ENCODE assay signal across 10 cellular contexts in the genomic region with DNA sequence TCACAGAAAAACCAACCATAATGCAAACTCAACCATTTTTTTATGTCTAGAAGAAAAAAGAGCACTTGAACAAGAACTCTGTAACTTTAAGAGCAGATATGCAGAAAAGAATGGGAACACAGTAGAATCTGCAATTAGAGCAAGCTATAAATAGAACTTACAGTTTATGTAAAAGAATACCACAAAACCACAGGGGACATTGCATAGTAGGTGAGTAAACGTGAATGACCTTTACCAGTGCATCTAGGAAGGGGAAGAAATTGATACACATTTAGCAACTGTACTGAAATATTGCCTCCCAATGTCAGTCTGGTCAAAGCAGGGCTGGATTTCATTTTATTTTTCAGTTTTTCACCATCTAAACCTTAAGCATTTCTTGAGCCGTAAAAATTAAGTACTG.
A peak's percentile ranks its signal among the peaks of the same experiment; 100 is the strongest.
DNase-seq lines count a peak whose midpoint lies in the region; ATAC-seq and TF ChIP-seq lines count a peak whose summit lies in the region.
"Had no signal": no experiment of that assay in that cellular context is flagged by ENCODE, and none has a peak within 500 bp of the region (broad histone marks: within the 10 kb centered on the region; RNA-seq: fewer than 3 reads in every experiment).

No MANE protein-coding gene starts in this region.

- intact Hi-C loops in PC-3 (cut with micrococcal nuclease) (no loop called here), heart left ventricle (cut with DNase I) (no loop called here), stomach (cut with DNase I; ENCODE audit: low total_unique reads) (no loop called here)

- no peaks in the 10 kb centered on the region for H3K79me2 ChIP-seq in PC-3 (ENCODE audit: low read length)

- H4K20me1 ChIP-seq in PC-3 (ENCODE audit: low read length) = no peaks in the 10 kb centered on the region

- H3K9me3 ChIP-seq in PC-3 (ENCODE audit: low read length) = no peaks in the 10 kb centered on the region
- H3K9me3 ChIP-seq in heart left ventricle = peaks cover 0 to 4% (median 0%) of the 10 kb centered on the region in 12 donors
- no peaks in the 10 kb centered on the region for H3K9me3 ChIP-seq in stomach

- no peak overlapping the region for H3K4me2 ChIP-seq in PC-3 (ENCODE audit: low read length)

- ATAC-seq in HG03060 (IDR thresholded peaks at IDR 0.05; ENCODE audit: low read depth, unreplicated experiment) (peak; percentile 69), PC-3 (no peak; the same call in 1 of the 2 replicates), heart left ventricle (no peak)
- ATAC-seq: Right ventricle myocardium inferior had no signal

- no peak overlapping the region for H3K4me3 ChIP-seq in PC-3 (ENCODE audit: low read length)
- H3K4me3 ChIP-seq in heart left ventricle = no peak overlapping the region
- no peak overlapping the region for H3K4me3 ChIP-seq in stomach

- H3K27me3 ChIP-seq in PC-3 (ENCODE audit: low read length) (no peaks in the 10 kb centered on the region), heart left ventricle (no peaks in the 10 kb centered on the region), stomach (no peaks in the 10 kb centered on the region)

- DNase-seq in GM10266 (ENCODE audit: extremely low spot score) (peak; percentile 12), PC-3 (peak; percentile 17), kidney tubule cell (ENCODE audit: low spot score) (peak; percentile 71), heart left ventricle (no peak), nucleus accumbens (lab: John Stamatoyannopoulos, UW) (no peak), stomach (no peak), anterior cingulate cortex (lab: John Stamatoyannopoulos, UW) (no peak)
- DNase-seq: erythroblast had no signal

- no peak for TF ChIP-seq POLR2A in heart left ventricle (IDR thresholded peaks at IDR 0.05)
- TF ChIP-seq POLR2A in stomach (IDR thresholded peaks at IDR 0.05) = no peak

- CTCF ChIA-PET in PC-3 (lab: Charles Lee) = no interaction called here

- H3F3A ChIP-seq in PC-3 (ENCODE audit: low read length, unreplicated experiment) = no peaks in the 10 kb centered on the region

- H3K36me3 ChIP-seq in PC-3 (ENCODE audit: low read depth, low read length) = no peaks in the 10 kb centered on the region
- H3K36me3 ChIP-seq in heart left ventricle = no peaks in the 10 kb centered on the region
- no peaks in the 10 kb centered on the region for H3K36me3 ChIP-seq in stomach

- H3K27ac ChIP-seq in PC-3 (ENCODE audit: low read length) = no peak overlapping the region
- no peak overlapping the region for H3K27ac ChIP-seq in heart left ventricle
- no peak overlapping the region for H3K27ac ChIP-seq in stomach

- POLR2A ChIA-PET in PC-3 (lab: Charles Lee; ENCODE audit: unreplicated experiment) = no interaction called here

- 50 to 57% (median 53%) methylated on average over 2 of the region's 2 CpGs for WGBS in heart left ventricle, 4 donors
- WGBS in stomach, 5 donors = 39 to 56% (median 42%) methylated on average over 2 of the region's 2 CpGs

- no peak for TF ChIP-seq EP300 in stomach (IDR thresholded peaks at IDR 0.05)

- no peak overlapping the region for H3K9ac ChIP-seq in PC-3 (ENCODE audit: low read length)

- no peaks in the 10 kb centered on the region for H3K4me1 ChIP-seq in PC-3 (ENCODE audit: insufficient read depth, low read length)
- H3K4me1 ChIP-seq in heart left ventricle = peaks cover 0 to 6% (median 0%) of the 10 kb centered on the region in 12 donors
- H3K4me1 ChIP-seq in stomach = no peaks in the 10 kb centered on the region

- no TSS peak for BruUV-seq in PC-3 (replicated peaks; lab: Mats Ljungman, UMichigan)

- H2AFZ ChIP-seq in PC-3 (ENCODE audit: low read length) = no peak overlapping the region

- no peaks in the 10 kb centered on the region for H3K9me2 ChIP-seq in PC-3 (replicated peaks; ENCODE audit: low read length)

- TF ChIP-seq CTCF in GM10266 (IDR thresholded peaks at IDR 0.05; ENCODE audit: control insufficient read depth, insufficient read depth, low read depth, missing control alignments) (no peak), PC-3 (conservative IDR thresholded peaks at IDR 0.05; ENCODE audit: low read depth, low read length) (no peak), heart left ventricle (IDR thresholded peaks at IDR 0.05) (no peak), stomach (IDR thresholded peaks at IDR 0.05) (no peak)

Comparison
In these comparisons a context has a peak if more than half of its experiments do, and no peak if none do; other contexts are left out.
1. DNase-seq: peak in GM10266 (single experiment), PC-3 (single experiment) and kidney tubule cell (single experiment); none in heart left ventricle (0 of 5), nucleus accumbens (0 of 56), stomach (single experiment) and anterior cingulate cortex (0 of 58).